Comparison of ENCODE assay signal across 8 cellular contexts in genomic region chr9:33466565-33467495, GRCh38. TPM values are rescaled to one million over a fixed set of nuclear protein-coding genes. Genes with fewer than 3 reads are reported as not detected.
DNase-seq lines count a peak whose midpoint lies in the region; ATAC-seq and TF ChIP-seq lines count a peak whose summit lies in the region.

No MANE protein-coding gene starts in this region.

- no peaks in the 10 kb centered on the region for H3K9me3 ChIP-seq in CD8-positive, alpha-beta memory T cell (ENCODE audit: low read length)
- H3K9me3 ChIP-seq in ascending aorta: no peaks in the 10 kb centered on the region

- no peaks in the 10 kb centered on the region for H3K27me3 Mint-ChIP-seq in CD8-positive, alpha-beta memory T cell
- H3K27me3 Mint-ChIP-seq in T-helper 2 cell treated with Interferon-gamma antibody and Interleukin-4, amounts not matched to agents 5 μg/mL and 100 μg/mL, for 36 hours (ENCODE audit: low read depth): no peaks in the 10 kb centered on the region

- no peak overlapping the region for H3K4me3 ChIP-seq in CD8-positive, alpha-beta memory T cell (ENCODE audit: low read length)
- no peak overlapping the region for H3K4me3 ChIP-seq in ascending aorta

- peaks cover 3% of the 10 kb centered on the region for H3K4me1 ChIP-seq in CD8-positive, alpha-beta memory T cell (ENCODE audit: insufficient read depth, low read length)
- H3K4me1 ChIP-seq in ascending aorta: no peaks in the 10 kb centered on the region

- ATAC-seq in HG02759 (IDR thresholded peaks at IDR 0.05; ENCODE audit: unreplicated experiment): peak; percentile 56
- no peak for ATAC-seq in GM18517 (IDR thresholded peaks at IDR 0.05; ENCODE audit: unreplicated experiment)

- TF ChIP-seq CTCF in ascending aorta (IDR thresholded peaks at IDR 0.05): peak; percentile 56 to 95 (median 92)

- H3K36me3 Mint-ChIP-seq in CD8-positive, alpha-beta memory T cell: peaks cover 9 to 94% (median 15%) of the 10 kb centered on the region in 3 donors
- peaks cover 48% of the 10 kb centered on the region for H3K36me3 Mint-ChIP-seq in T-helper 2 cell treated with Interferon-gamma antibody and Interleukin-4, amounts not matched to agents 5 μg/mL and 100 μg/mL, for 36 hours (ENCODE audit: low read depth)

- POLR2A ChIA-PET in CD8-positive, alpha-beta memory T cell (lab: Charles Lee): interaction anchor here (0.6 to 2.0 kb wide), 6 partner anchors 13 to 63 kb away, joined by 3 to 8 read pairs (median 4); partner anchors contain the start of gene AQP3

- peaks cover 5 to 7% (median 6%) of the 10 kb centered on the region in 3 donors for H3K4me1 Mint-ChIP-seq in CD8-positive, alpha-beta memory T cell
- peaks cover 6% of the 10 kb centered on the region for H3K4me1 Mint-ChIP-seq in T-helper 2 cell treated with Interferon-gamma antibody and Interleukin-4, amounts not matched to agents 5 μg/mL and 100 μg/mL, for 36 hours (ENCODE audit: low read depth)

- H3K27ac ChIP-seq in CD8-positive, alpha-beta memory T cell (ENCODE audit: low read depth, low read length): no peak overlapping the region
- H3K27ac ChIP-seq in ascending aorta: no peak overlapping the region

- peak; percentile 57 to 78 (median 66) for DNase-seq in CD8-positive, alpha-beta memory T cell
- DNase-seq in T-helper 2 cell treated with Interferon-gamma antibody and Interleukin-4, amounts not matched to agents 5 μg/mL and 100 μg/mL, for 36 hours (ENCODE audit: low spot score): peak; percentile 55
- no peak for DNase-seq in ascending aorta (ENCODE audit: low spot score in 2 of 2)
- peak; percentile 88 for DNase-seq in iPS-NIHi7 (ENCODE audit: extremely low spot score)
- DNase-seq in stimulated activated CD4-positive, alpha-beta T cell treated with anti-CD3 and anti-CD28 coated beads, Interleukin-2, amount 100 ng/mL, for 24 hours: peak; percentile 81 to 82
- no peak for DNase-seq in globus pallidus (ENCODE audit: low spot score)

- intact Hi-C loops in ascending aorta (cut with DNase I): loop anchor here (1.0 kb wide), 1 partner anchor 92 kb away; no protein-coding TSS in a partner anchor

- H3K27ac Mint-ChIP-seq in CD8-positive, alpha-beta memory T cell: peak overlapping the region in 3 of 8 donors; percentile 12 to 68 (median 36)
- H3K27ac Mint-ChIP-seq in T-helper 2 cell treated with Interferon-gamma antibody and Interleukin-4, amounts not matched to agents 5 μg/mL and 100 μg/mL, for 36 hours: no peak overlapping the region

- H3K9me3 Mint-ChIP-seq in CD8-positive, alpha-beta memory T cell: no peaks in the 10 kb centered on the region
- H3K9me3 Mint-ChIP-seq in T-helper 2 cell treated with Interferon-gamma antibody and Interleukin-4, amounts not matched to agents 5 μg/mL and 100 μg/mL, for 36 hours: no peaks in the 10 kb centered on the region

- H3K27me3 ChIP-seq in CD8-positive, alpha-beta memory T cell (ENCODE audit: insufficient read depth, low read length, poor library complexity, severe bottlenecking): no peaks in the 10 kb centered on the region
- H3K27me3 ChIP-seq in ascending aorta: no peaks in the 10 kb centered on the region

- H3K4me3 Mint-ChIP-seq in CD8-positive, alpha-beta memory T cell: peak overlapping the region in 1 of 7 donors; percentile 42
- H3K4me3 Mint-ChIP-seq in T-helper 2 cell treated with Interferon-gamma antibody and Interleukin-4, amounts not matched to agents 5 μg/mL and 100 μg/mL, for 36 hours: no peak overlapping the region

- CTCF ChIA-PET in CD8-positive, alpha-beta memory T cell (lab: Charles Lee): interaction anchor here (0.8 to 14.2 kb wide), 20 partner anchors 9 to 180 kb away, joined by 3 to 202 read pairs (median 6); partner anchors contain the start of genes AQP3 and AQP7

- peaks cover 90% of the 10 kb centered on the region for H3K36me3 ChIP-seq in CD8-positive, alpha-beta memory T cell (ENCODE audit: insufficient read depth, low read length)
- peaks cover 93 to 97% of the 10 kb centered on the region in 2 donors for H3K36me3 ChIP-seq in ascending aorta

RNA-seq across cellular contexts. Expression of gene NOL6, which starts 6.9 kb away (rescaled TPM):
- 10 to 100 TPM; 90.8 to 93.0 TPM for total RNA-seq in CD8-positive, alpha-beta memory T cell
- polyA plus RNA-seq in CD8-positive, alpha-beta memory T cell: 19.8 TPM
- total RNA-seq in ascending aorta: 28.6 TPM

RNA-seq across cellular contexts. Expression of gene AQP3, which starts 19.4 kb away (rescaled TPM):
- total RNA-seq in CD8-positive, alpha-beta memory T cell: 1 to 10 TPM; 8.7 to 9.3 TPM
- 183 TPM for polyA plus RNA-seq in CD8-positive, alpha-beta memory T cell
- 12.7 TPM for total RNA-seq in ascending aorta

RNA-seq across cellular contexts. Expression of gene ANKRD18B, which starts 57.2 kb away (rescaled TPM):
- under 1 TPM in 1 of 2 experiments, not detected in 1; 0.92 TPM for total RNA-seq in CD8-positive, alpha-beta memory T cell
- polyA plus RNA-seq in CD8-positive, alpha-beta memory T cell: not detected
- total RNA-seq in ascending aorta: not detected

Comparison
In these comparisons a context has a peak if more than half of its experiments do, and no peak if none do; other contexts are left out.
1. DNase-seq: peak in CD8-positive, alpha-beta memory T cell (5 of 5), T-helper 2 cell treated with Interferon-gamma antibody and Interleukin-4, amounts not matched to agents 5 μg/mL and 100 μg/mL, for 36 hours (single experiment), iPS-NIHi7 (single experiment) and stimulated activated CD4-positive, alpha-beta T cell treated with anti-CD3 and anti-CD28 coated beads, Interleukin-2, amount 100 ng/mL, for 24 hours (2 of 2); none in ascending aorta (0 of 2) and globus pallidus (single experiment).